Comparison of ENCODE assay signal across 10 cellular contexts in genomic region chr22:43289976-43290663, GRCh38. TPM values are rescaled to one million over a fixed set of nuclear protein-coding genes. Genes with fewer than 3 reads are reported as not detected.
A peak's percentile ranks its signal among the peaks of the same experiment; 100 is the strongest.
DNase-seq lines count a peak whose midpoint lies in the region; ATAC-seq, FAIRE-seq and TF ChIP-seq lines count a peak whose summit lies in the region.
"Had no signal": no experiment of that assay in that cellular context is flagged by ENCODE, and none has a peak within 500 bp of the region (broad histone marks: within the 10 kb centered on the region; RNA-seq: fewer than 3 reads in every experiment).

No MANE protein-coding gene starts in this region.

- H3K36me3 ChIP-seq in A673 (ENCODE audit: insufficient read depth, low read length, poor library complexity, severe bottlenecking) = no peaks in the 10 kb centered on the region
- no peaks in the 10 kb centered on the region for H3K36me3 ChIP-seq in lower lobe of right lung
- no peaks in the 10 kb centered on the region for H3K36me3 ChIP-seq in small intestine (ENCODE audit: control insufficient read depth in 2 of 2, insufficient read depth in 2 of 2, low read length in 2 of 2)
- H3K36me3 ChIP-seq in mucosa of descending colon (ENCODE audit: low read depth) = no peaks in the 10 kb centered on the region
- H3K36me3 ChIP-seq: neural progenitor cell had no signal

- TF ChIP-seq CTCF in A673 (conservative IDR thresholded peaks at IDR 0.05; ENCODE audit: low read depth, low read length) (no peak), HL-60 (IDR thresholded peaks at IDR 0.05; ENCODE audit: insufficient read depth, low read length) (no peak), brain (conservative IDR thresholded peaks at IDR 0.05) (no peak), lower lobe of right lung (IDR thresholded peaks at IDR 0.05) (no peak), mucosa of descending colon (IDR thresholded peaks at IDR 0.05) (no peak)

- ATAC-seq in lower lobe of right lung (peak; percentile 2 to 27), mucosa of descending colon (no peak), T-helper 17 cell (no peak), HG02759 (IDR thresholded peaks at IDR 0.05; ENCODE audit: unreplicated experiment) (no peak)

- H3K36me3 Mint-ChIP-seq in brain = no peaks in the 10 kb centered on the region
- no peaks in the 10 kb centered on the region for H3K36me3 Mint-ChIP-seq in T-helper 17 cell (ENCODE audit: low read depth)

- POLR2A ChIA-PET in A673 (lab: Charles Lee; ENCODE audit: low non-redundant PET) = no interaction called here

- H3K27ac ChIP-seq in A673 (ENCODE audit: low read depth, low read length, poor library complexity, severe bottlenecking) (no peak overlapping the region), HL-60 (replicated peaks) (no peak overlapping the region), lower lobe of right lung (peak overlapping the region; percentile 54), small intestine (ENCODE audit: low read depth in 1 of 2, low read length in 1 of 2) (peak overlapping the region in 1 of 2 donors; percentile 11)

- H3K9me3 Mint-ChIP-seq in brain = no peaks in the 10 kb centered on the region
- H3K9me3 Mint-ChIP-seq: neural progenitor cell had no signal

- intact Hi-C loops in A673 (cut with micrococcal nuclease; ENCODE audit: unreplicated experiment) (no loop called here), lower lobe of right lung (cut with DNase I) (no loop called here), mucosa of descending colon (cut with DNase I, micrococcal nuclease) (no loop called here)

- peak overlapping the region in 2 of 5 experiments; percentile 43 to 54 for H3K4me3 Mint-ChIP-seq in brain
- H3K4me3 Mint-ChIP-seq in T-helper 17 cell = no peak overlapping the region
- H3K4me3 Mint-ChIP-seq: neural progenitor cell had no signal

- FAIRE-seq in small intestine (lab: Jason Lieb, UNC) = no peak

- H3K9me3 ChIP-seq in A673 (ENCODE audit: low read depth, low read length, poor library complexity, severe bottlenecking) (no peaks in the 10 kb centered on the region), lower lobe of right lung (no peaks in the 10 kb centered on the region), small intestine (ENCODE audit: control insufficient read depth, low read depth) (no peaks in the 10 kb centered on the region), mucosa of descending colon (no peaks in the 10 kb centered on the region), T-helper 17 cell (ENCODE audit: control insufficient read depth, low read length, poor library complexity, severe bottlenecking) (no peaks in the 10 kb centered on the region)

- BruUV-seq in A673 (replicated peaks; lab: Mats Ljungman, UMichigan) = no TSS peak

- H3K27me3 Mint-ChIP-seq in brain = peaks cover 7% of the 10 kb centered on the region
- no peaks in the 10 kb centered on the region for H3K27me3 Mint-ChIP-seq in T-helper 17 cell

- CTCF ChIA-PET in A673 (lab: Charles Lee) = no interaction called here

- H3K4me1 ChIP-seq in A673 (ENCODE audit: insufficient read depth, low read length, poor library complexity, severe bottlenecking) (peaks cover 15% of the 10 kb centered on the region), lower lobe of right lung (peaks cover 41% of the 10 kb centered on the region), small intestine (ENCODE audit: control insufficient read depth in 2 of 2, insufficient read depth in 1 of 2, low read depth in 1 of 2, low read length in 1 of 2) (peaks cover 0 to 4% of the 10 kb centered on the region in 2 donors), mucosa of descending colon (ENCODE audit: low read depth) (peaks cover 7% of the 10 kb centered on the region)

- H3K27ac Mint-ChIP-seq in brain (peak overlapping the region; percentile 75 to 94 (median 82)), T-helper 17 cell (no peak overlapping the region)

- 64 to 76% (median 74%) methylated on average over 9 to 10 of the region's 10 CpGs for WGBS in small intestine, 3 donors

- H3K27me3 ChIP-seq in A673 (replicated peaks; ENCODE audit: insufficient read depth, low read depth, low read length, poor library complexity) = no peaks in the 10 kb centered on the region
- H3K27me3 ChIP-seq in HL-60 (ENCODE audit: insufficient read depth, poor library complexity, severe bottlenecking) = no peaks in the 10 kb centered on the region
- H3K27me3 ChIP-seq in lower lobe of right lung (ENCODE audit: low read depth) = no peaks in the 10 kb centered on the region
- no peaks in the 10 kb centered on the region for H3K27me3 ChIP-seq in small intestine (ENCODE audit: control insufficient read depth in 2 of 2, insufficient read depth in 2 of 2, low read length in 2 of 2)
- H3K27me3 ChIP-seq: neural progenitor cell had no signal

- no peak overlapping the region for H3K4me3 ChIP-seq in A673 (ENCODE audit: low read depth, low read length, poor library complexity, severe bottlenecking)
- H3K4me3 ChIP-seq in HL-60 (replicated peaks; ENCODE audit: insufficient read depth, low read length) = no peak overlapping the region
- peak overlapping the region; percentile 28 for H3K4me3 ChIP-seq in lower lobe of right lung
- no peak overlapping the region for H3K4me3 ChIP-seq in small intestine (ENCODE audit: low read depth in 1 of 2, low read length in 2 of 2)
- no peak overlapping the region for H3K4me3 ChIP-seq in mucosa of descending colon
- H3K4me3 ChIP-seq: neural progenitor cell had no signal

- H3K4me1 Mint-ChIP-seq in brain (peaks cover 86% of the 10 kb centered on the region), T-helper 17 cell (peaks cover under 1% of the 10 kb centered on the region)

- DNase-seq in A673 (ENCODE audit: low spot score) = peak; percentile 49
- DNase-seq in HL-60 (ENCODE audit: low read depth in 1 of 2, low spot score in 1 of 2) = peak; percentile 45 to 73
- peak; percentile 70 for DNase-seq in lower lobe of right lung
- no peak for DNase-seq in small intestine
- DNase-seq in mucosa of descending colon = no peak
- no peak for DNase-seq in T-helper 17 cell
- DNase-seq: NCI-H1048 had no signal

RNA-seq across cellular contexts. Expression of gene SCUBE1, which starts 53.1 kb away (rescaled TPM):
- 0.24 and 0.42 TPM in 2 replicates for total RNA-seq in A673 (2021)
- 0.29 TPM for polyA plus RNA-seq in brain (ENCODE audit: insufficient read depth, low read depth, low replicate concordance)
- total RNA-seq in lower lobe of right lung = 16.6 TPM
- 1 to 10 TPM in 1 of 3 donors, under 1 TPM in 2; 0.45 to 5.4 (median 0.54) TPM for polyA plus RNA-seq in small intestine
- 10 to 100 TPM in 1 of 3 donors, 1 to 10 TPM in 2; 3.8 to 20.9 (median 4.7) TPM for total RNA-seq in mucosa of descending colon
- total RNA-seq in T-helper 17 cell = not detected

Comparison
In these comparisons a context has a peak if more than half of its experiments do, and no peak if none do; other contexts are left out.
1. DNase-seq: peak in A673 (single experiment), HL-60 (2 of 2) and lower lobe of right lung (single experiment); none in small intestine (single experiment), mucosa of descending colon (0 of 3) and T-helper 17 cell (0 of 3).
2. ATAC-seq: peak in lower lobe of right lung (2 of 2); none in mucosa of descending colon (single experiment), T-helper 17 cell (single experiment) and HG02759 (single experiment).